Comparison of ENCODE assay signal across 10 cellular contexts in the genomic region with DNA sequence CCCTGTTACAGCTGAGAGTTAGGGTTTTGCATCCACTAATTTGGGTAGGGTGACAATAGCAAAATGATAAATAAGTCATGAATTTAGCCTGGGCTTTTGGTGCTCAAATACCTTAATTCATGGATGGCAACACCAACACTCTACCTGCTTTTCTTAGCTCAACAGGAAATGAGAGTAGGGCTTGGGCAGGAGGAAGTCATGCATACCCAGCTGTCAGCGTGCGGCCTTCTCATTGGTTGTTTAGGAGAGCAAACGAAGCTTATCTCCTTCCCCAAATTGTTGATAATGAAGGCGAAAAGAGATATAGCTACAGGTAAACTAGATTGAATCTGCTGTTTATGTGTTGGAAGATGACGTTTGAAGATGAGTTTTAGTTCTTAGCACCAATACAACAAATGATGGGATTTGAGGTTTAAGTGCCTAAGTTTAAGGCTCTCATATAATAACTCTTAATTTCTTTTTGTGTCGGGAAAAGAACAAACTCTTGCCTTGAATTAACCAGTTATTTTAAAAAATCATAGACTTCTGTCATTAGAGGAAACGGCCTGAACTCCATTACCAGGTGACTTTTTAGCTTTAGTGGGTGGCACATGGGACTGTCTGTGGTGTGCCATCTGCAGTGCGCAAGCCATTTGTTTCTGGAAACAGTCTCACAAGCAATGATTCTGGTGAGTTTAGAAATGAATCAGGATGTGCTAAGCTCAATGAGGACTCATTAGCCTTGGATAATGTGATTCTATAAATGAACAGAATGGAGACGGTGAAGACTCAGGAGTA. TPM values are rescaled to one million over a fixed set of nuclear protein-coding genes. Genes with fewer than 3 reads are reported as not detected.
DNase-seq lines count a peak whose midpoint lies in the region; ATAC-seq and TF ChIP-seq lines count a peak whose summit lies in the region.
"Had no signal": no experiment of that assay in that cellular context is flagged by ENCODE, and none has a peak within 500 bp of the region (broad histone marks: within the 10 kb centered on the region; RNA-seq: fewer than 3 reads in every experiment).

No MANE protein-coding gene starts in this region.

- no peaks in the 10 kb centered on the region for H3K27me3 Mint-ChIP-seq in activated T-helper 17 cell treated with anti-CD3 and anti-CD28 coated beads, Interleukin-2, amount 50 U/mL, for 72 hours

- H3K4me1 ChIP-seq in vagina (peaks cover 66% of the 10 kb centered on the region), SJCRH30 (peaks cover 13% of the 10 kb centered on the region)
- H3K4me1 ChIP-seq: colonic mucosa had no signal

- no peaks in the 10 kb centered on the region for H3K9me3 ChIP-seq in vagina
- H3K9me3 ChIP-seq in SJCRH30 (replicated peaks), result peaks cover under 1% of the 10 kb centered on the region; the same call in 1 of the 2 replicates
- H3K9me3 ChIP-seq: colonic mucosa had no signal

- DNase-seq in stimulated activated CD4-positive, alpha-beta T cell treated with anti-CD3 and anti-CD28 coated beads, Interleukin-1b, Interleukin-23, amount 100 ng/mL, for 48 hours, result peak; percentile 56
- no peak for DNase-seq in stimulated activated CD4-positive, alpha-beta T cell treated with anti-CD3 and anti-CD28 coated beads, Interleukin-4, amount 100 ng/mL, for 4 hours
- DNase-seq in HuH-7 (ENCODE audit: low spot score), result no peak
- no peak for DNase-seq in epidermal melanocyte (ENCODE audit: insufficient read length, low spot score)
- no peak for DNase-seq in vagina (ENCODE audit: extremely low spot score in 2 of 2)
- no peak for DNase-seq in SJCRH30
- DNase-seq: colonic mucosa had no signal

- H3K4me1 Mint-ChIP-seq in activated T-helper 17 cell treated with anti-CD3 and anti-CD28 coated beads, Interleukin-2, amount 50 U/mL, for 72 hours, result peaks cover 46% of the 10 kb centered on the region

- intact Hi-C loops in vagina (cut with DNase I), result no loop called here

- no peaks in the 10 kb centered on the region for H3K9me3 Mint-ChIP-seq in activated T-helper 17 cell treated with anti-CD3 and anti-CD28 coated beads, Interleukin-2, amount 50 U/mL, for 72 hours

- H3K36me3 ChIP-seq in vagina (no peaks in the 10 kb centered on the region), SJCRH30 (peaks cover 11% of the 10 kb centered on the region)
- H3K36me3 ChIP-seq: colonic mucosa had no signal

- no peak for TF ChIP-seq CTCF in vagina (IDR thresholded peaks at IDR 0.05)

- H3K27ac Mint-ChIP-seq in activated T-helper 17 cell treated with anti-CD3 and anti-CD28 coated beads, Interleukin-2, amount 50 U/mL, for 72 hours, result peak overlapping the region; percentile 94

- H3K4me3 Mint-ChIP-seq in activated T-helper 17 cell treated with anti-CD3 and anti-CD28 coated beads, Interleukin-2, amount 50 U/mL, for 72 hours, result peak overlapping the region; percentile 75

- peaks cover 8% of the 10 kb centered on the region for H3K36me3 Mint-ChIP-seq in activated T-helper 17 cell treated with anti-CD3 and anti-CD28 coated beads, Interleukin-2, amount 50 U/mL, for 72 hours (ENCODE audit: low read depth)

- TF ChIP-seq POLR2A in vagina (IDR thresholded peaks at IDR 0.05), result no peak

- H3K4me3 ChIP-seq in vagina (no peak overlapping the region), SJCRH30 (no peak overlapping the region)
- H3K4me3 ChIP-seq: colonic mucosa had no signal

- ATAC-seq in HG03139 (IDR thresholded peaks at IDR 0.05; ENCODE audit: unreplicated experiment), result peak; percentile 74
- ATAC-seq in activated T-helper 17 cell treated with anti-CD3 and anti-CD28 coated beads, Interleukin-2, amount 50 U/mL, for 72 hours (replicated peaks), result peak; percentile 67

- H3K27ac ChIP-seq in vagina, result no peak overlapping the region
- no peak overlapping the region for H3K27ac ChIP-seq in SJCRH30
- H3K27ac ChIP-seq: C4-2B, colonic mucosa had no signal

- H3K27me3 ChIP-seq in vagina (no peaks in the 10 kb centered on the region), SJCRH30 (no peaks in the 10 kb centered on the region)
- H3K27me3 ChIP-seq: colonic mucosa had no signal

RNA-seq across cellular contexts. Expression of gene MAP4K4, which starts 19.7 kb away (rescaled TPM):
- 10 to 100 TPM; 26.4 to 54.9 TPM for total RNA-seq in activated T-helper 17 cell treated with anti-CD3 and anti-CD28 coated beads, Interleukin-2, amount 50 U/mL, for 72 hours
- total RNA-seq in vagina, result 75.9 TPM
- total RNA-seq in SJCRH30 (2014; rRNA removed; shearing (Covaris generic)), result 118 and 139 TPM in 2 replicates
